8 cellular contexts compared by ENCODE assay signal in the genomic region with DNA sequence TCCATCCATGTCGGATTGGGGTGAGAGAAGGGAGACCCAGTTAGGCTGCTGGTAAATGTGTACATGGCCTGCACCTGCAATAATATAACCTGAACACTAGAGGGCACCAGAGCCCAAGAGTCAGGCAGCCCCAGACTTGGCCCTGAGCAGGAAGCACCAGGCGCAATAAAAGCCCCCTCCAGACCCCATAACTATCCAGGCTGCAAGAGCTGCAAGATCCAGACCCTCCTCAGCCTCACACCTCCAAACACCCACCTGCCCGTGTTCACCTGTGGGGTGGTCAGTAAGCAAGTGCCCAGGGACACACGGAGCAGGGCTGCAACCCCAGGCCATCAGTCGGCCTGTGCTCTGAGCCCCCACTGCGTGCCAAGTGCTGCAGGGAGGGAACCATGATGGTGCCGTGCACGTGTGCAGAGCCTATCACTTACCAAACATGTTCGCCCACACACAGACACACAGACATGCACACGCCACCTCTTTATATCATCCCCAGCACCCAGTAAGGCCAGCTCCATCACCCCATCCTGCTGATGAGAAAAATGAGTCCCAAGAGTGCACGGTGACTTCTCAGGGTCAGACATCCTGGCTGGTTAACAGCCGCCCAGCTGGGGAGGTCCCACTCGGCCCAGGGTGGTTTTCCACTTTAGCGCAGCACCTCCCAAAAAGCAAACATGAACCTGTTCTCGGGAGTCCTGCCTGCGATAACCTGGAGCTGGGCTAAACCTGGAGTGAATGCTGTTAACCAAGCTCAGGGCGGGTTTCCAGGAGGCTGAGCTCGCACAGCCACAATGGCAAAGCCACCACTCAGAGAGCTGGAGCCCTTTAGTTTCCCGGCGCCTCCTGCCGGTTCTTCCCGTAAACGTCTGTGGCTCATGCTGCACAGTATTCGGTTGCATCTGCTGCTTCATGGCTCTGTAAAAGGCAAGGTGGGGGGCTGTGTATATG.
DNase-seq lines count a peak whose midpoint lies in the region; ATAC-seq, FAIRE-seq and TF ChIP-seq lines count a peak whose summit lies in the region.

No MANE protein-coding gene starts in this region.

- no peak for ATAC-seq in GM18505 (IDR thresholded peaks at IDR 0.05; ENCODE audit: unreplicated experiment)

- H3K9ac ChIP-seq in astrocyte (ENCODE audit: low read length): no peak overlapping the region

- TF ChIP-seq POLR2A in GM18505 (IDR thresholded peaks at IDR 0.05; ENCODE audit: borderline replicate concordance, extremely low read depth, insufficient read depth, insufficient read length): no peak

- H3K4me2 ChIP-seq in astrocyte (ENCODE audit: low read length): no peak overlapping the region

- peak; percentile 74 for DNase-seq in Daoy (ENCODE audit: low read depth)
- peak; percentile 84 for DNase-seq in H7
- DNase-seq in NCI-H128 (lab: John Stamatoyannopoulos, UW; ENCODE audit: unreplicated experiment): peak; percentile 20
- peak; percentile 85 for DNase-seq in SW480 (ENCODE audit: low spot score)
- DNase-seq in astrocyte (ENCODE audit: low read depth): peak; percentile 26
- DNase-seq in hypothalamus (lab: John Stamatoyannopoulos, UW): peak in 30 of 51 donors; percentile 9 to 63 (median 36)
- DNase-seq in stimulated activated CD4-positive, alpha-beta T cell treated with anti-CD3 and anti-CD28 coated beads, Interleukin-12 subunit alpha, Interleukin-12 subunit beta, amount 100 ng/mL, for 4 hours: peak; percentile 13

- H3K27me3 ChIP-seq in H7 (ENCODE audit: control insufficient read depth, insufficient read depth, low read length): no peaks in the 10 kb centered on the region
- H3K27me3 ChIP-seq in astrocyte (ENCODE audit: insufficient read depth, low read length): no peaks in the 10 kb centered on the region

- no peaks in the 10 kb centered on the region for H3K9me3 Mint-ChIP-seq in astrocyte (ENCODE audit: unreplicated experiment)

- peaks cover 93% of the 10 kb centered on the region for H3K79me2 ChIP-seq in astrocyte (ENCODE audit: insufficient read depth, low read length)

- FAIRE-seq in astrocyte (lab: Jason Lieb, UNC): no peak

- H3K36me3 Mint-ChIP-seq in astrocyte (ENCODE audit: low read depth, unreplicated experiment): no peaks in the 10 kb centered on the region

- H3K4me3 ChIP-seq in H7 (ENCODE audit: insufficient read depth, low read depth, low read length) (no peak overlapping the region), astrocyte (ENCODE audit: insufficient read depth, low read depth, low read length) (no peak overlapping the region)

- no peak overlapping the region for H2AFZ ChIP-seq in astrocyte (ENCODE audit: low read depth, low read length)

- peaks cover 91% of the 10 kb centered on the region for H4K20me1 ChIP-seq in astrocyte (ENCODE audit: insufficient read depth, low read length)

- peak; percentile 92 for TF ChIP-seq CTCF in astrocyte (IDR thresholded peaks at IDR 0.05; ENCODE audit: insufficient read depth, low read depth, low read length)

- no peaks in the 10 kb centered on the region for H3K27me3 Mint-ChIP-seq in astrocyte (ENCODE audit: low read depth, unreplicated experiment)

- no peak overlapping the region for H3K4me3 Mint-ChIP-seq in astrocyte (ENCODE audit: unreplicated experiment)

- H3K36me3 ChIP-seq in H7 (replicated peaks; ENCODE audit: control insufficient read depth, insufficient read depth, low read length) (no peaks in the 10 kb centered on the region), astrocyte (ENCODE audit: insufficient read depth, low read length) (no peaks in the 10 kb centered on the region)

- H3K27ac Mint-ChIP-seq in astrocyte (ENCODE audit: unreplicated experiment): peak overlapping the region; percentile 28

- no peaks in the 10 kb centered on the region for H3K9me3 ChIP-seq in astrocyte (ENCODE audit: insufficient read depth, low read depth, low read length)

- no peak overlapping the region for H3K27ac ChIP-seq in astrocyte (ENCODE audit: low read depth, low read length)

- no peaks in the 10 kb centered on the region for H3K4me1 ChIP-seq in astrocyte (ENCODE audit: insufficient read depth, low read length)

- H3K4me1 Mint-ChIP-seq in astrocyte (ENCODE audit: low read depth, unreplicated experiment): peaks cover 13% of the 10 kb centered on the region

Comparison
In these comparisons a context has a peak if more than half of its experiments do, and no peak if none do; other contexts are left out.
1. DNase-seq: peak in every context shown above with its lines; median percentile 85 in SW480; 84 in H7; 74 in Daoy; 36 in hypothalamus; 26 in astrocyte; 20 in NCI-H128; 13 in stimulated activated CD4-positive, alpha-beta T cell treated with anti-CD3 and anti-CD28 coated beads, Interleukin-12 subunit alpha, Interleukin-12 subunit beta, amount 100 ng/mL, for 4 hours.